Comparison of ENCODE assay signal across 21 cellular contexts in genomic region chr11:11345099-11345498, GRCh38.
"Had no signal": no experiment of that assay in that cellular context is flagged by ENCODE, and none has a peak within 500 bp of the region (broad histone marks: within the 10 kb centered on the region; RNA-seq: fewer than 3 reads in every experiment).

No MANE protein-coding gene starts in this region.

- H3K4me3 ChIP-seq: dorsolateral prefrontal cortex, gastrocnemius medialis, heart left ventricle, pancreas, sigmoid colon, spleen, uterus had no signal

- H3K27me3 ChIP-seq: dorsolateral prefrontal cortex, gastrocnemius medialis, heart left ventricle, pancreas, sigmoid colon, spleen, uterus had no signal

- DNase-seq: activated CD4-positive, alpha-beta T cell treated with anti-CD3 and anti-CD28 coated beads, Interleukin-2, amount 10 ng/mL, durations not matched to agents 7 days and 5 days; activated CD8-positive, alpha-beta T cell treated with anti-CD3 and anti-CD28 coated beads, Interleukin-2, amount 10 ng/mL, durations not matched to agents 7 days and 5 days; activated naive CD4-positive, alpha-beta T cell treated with Interleukin-2 at 50 U/mL for 16 hours; activated naive CD8-positive, alpha-beta T cell treated with anti-CD3 and anti-CD28 coated beads, Interleukin-2, amount 10 ng/mL, durations not matched to agents 7 days and 5 days; activated T-cell treated with anti-CD3 and anti-CD28 coated beads, Interleukin-2, amount 50 U/mL, for 24 hours; amygdala; dorsolateral prefrontal cortex; erythroblast; gastrocnemius medialis; heart left ventricle; left ventricle myocardium superior; mesendoderm; naive thymus-derived CD4-positive, alpha-beta T cell; sigmoid colon; spleen; stimulated activated CD4-positive, alpha-beta T cell treated with anti-CD3 and anti-CD28 coated beads, Interleukin-4, amount 100 ng/mL, for 4 hours; T1000; uterus had no signal

- H3K27ac ChIP-seq: dorsolateral prefrontal cortex, gastrocnemius medialis, heart left ventricle, pancreas, sigmoid colon, spleen, uterus had no signal

- H3K4me1 ChIP-seq: pancreas had no signal

- ATAC-seq: activated CD4-positive, CD25-positive, alpha-beta regulatory T cell treated with anti-CD3 and anti-CD28 coated beads, Interleukin-2, amount 50 U/mL, for 24 hours; activated CD8-positive, alpha-beta T cell treated with anti-CD3 and anti-CD28 coated beads, Interleukin-2, amount 10 ng/mL, durations not matched to agents 7 days and 5 days; heart left ventricle; left ventricle myocardium superior; naive thymus-derived CD4-positive, alpha-beta T cell; stimulated activated memory B cell treated with anti-CD40 and anti-IgM and Interleukin-4, amounts not matched to agents 10 μg/mL and 1 μg/mL and 100 μg/mL, for 72 hours had no signal

- H3K36me3 ChIP-seq: gastrocnemius medialis, pancreas, spleen, uterus had no signal

- H3K9me3 ChIP-seq: gastrocnemius medialis, heart left ventricle, pancreas, sigmoid colon, spleen, uterus had no signal
